In the genomic region with DNA sequence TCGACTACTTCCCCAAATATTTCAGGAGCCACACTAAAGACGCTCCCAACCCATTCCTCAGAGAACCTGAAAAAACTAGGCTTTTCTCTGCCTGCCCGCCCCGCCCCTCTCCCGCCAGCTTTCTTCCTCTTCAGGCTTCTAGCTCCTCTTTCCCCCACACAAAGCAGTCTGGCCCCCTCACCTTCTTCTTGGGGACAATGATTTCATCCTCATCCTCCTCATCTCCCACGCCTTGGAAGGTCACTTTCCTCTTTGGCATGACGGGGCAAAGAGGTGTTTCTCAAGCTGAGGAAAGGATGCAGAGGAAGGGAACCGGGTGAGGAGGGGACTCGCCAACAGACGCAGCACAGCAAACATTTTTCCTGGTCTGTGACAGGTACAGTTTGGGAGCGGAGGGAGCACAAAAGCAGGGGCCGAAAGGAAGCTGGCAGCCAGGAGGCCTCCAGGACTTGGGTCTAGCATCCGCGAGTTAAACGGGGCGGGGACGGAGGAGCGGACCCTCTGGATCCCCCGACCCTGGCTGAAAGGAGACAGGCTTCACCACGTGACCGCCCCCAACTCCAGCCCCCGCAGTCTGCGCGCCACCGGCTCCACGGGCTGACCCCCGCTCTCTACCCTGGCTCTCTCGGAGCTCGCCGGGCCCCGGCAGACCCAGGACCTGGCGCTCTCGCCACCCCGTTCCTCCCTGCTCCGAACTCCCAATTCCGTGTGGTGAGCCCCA, we compare ENCODE assay signal across 8 cellular contexts. TPM values are rescaled to one million over a fixed set of nuclear protein-coding genes. Genes with fewer than 3 reads are reported as not detected.
DNase-seq lines count a peak whose midpoint lies in the region; ATAC-seq, FAIRE-seq and TF ChIP-seq lines count a peak whose summit lies in the region.

No MANE protein-coding gene starts in this region.

- TF ChIP-seq EP300 in upper lobe of left lung (IDR thresholded peaks at IDR 0.05), result no peak

- H3K4me1 ChIP-seq in lower lobe of right lung, result peaks cover 44% of the 10 kb centered on the region
- H3K4me1 ChIP-seq in upper lobe of left lung, result peaks cover 42 to 54% (median 43%) of the 10 kb centered on the region in 4 donors

- intact Hi-C loops in lower lobe of right lung (cut with DNase I), result no loop called here

- 3% methylated on average over 22 to 29 of the region's 36 CpGs for WGBS in upper lobe of left lung, 2 donors

- no peak for DNase-seq in activated CD4-positive, CD25-positive, alpha-beta regulatory T cell treated with anti-CD3 and anti-CD28 coated beads, Interleukin-2, amount 50 U/mL, for 72 hours
- DNase-seq in KG1 (lab: John Stamatoyannopoulos, UW) (peak; percentile 81), bronchial epithelial cell (ENCODE audit: low read depth) (no peak), lower lobe of right lung (peak; percentile 63), upper lobe of left lung (no peak), occipital lobe (lab: John Stamatoyannopoulos, UW) (no peak), NCI-H2227 treated with DMSO at 0.1 percent for 48 hours (lab: John Stamatoyannopoulos, UW) (no peak)

- no peak for TF ChIP-seq POLR2A in upper lobe of left lung (IDR thresholded peaks at IDR 0.05)

- peak overlapping the region; percentile 96 for H3K27ac ChIP-seq in lower lobe of right lung
- H3K27ac ChIP-seq in upper lobe of left lung, result peak overlapping the region; percentile 93 to 97 (median 96)

- peaks cover 20% of the 10 kb centered on the region for H3K36me3 ChIP-seq in bronchial epithelial cell (ENCODE audit: control insufficient read depth, insufficient read depth, low read length)
- peaks cover 67% of the 10 kb centered on the region for H3K36me3 ChIP-seq in lower lobe of right lung
- peaks cover 25 to 71% (median 59%) of the 10 kb centered on the region in 4 donors for H3K36me3 ChIP-seq in upper lobe of left lung

- ATAC-seq in activated CD4-positive, CD25-positive, alpha-beta regulatory T cell treated with anti-CD3 and anti-CD28 coated beads, Interleukin-2, amount 50 U/mL, for 24 hours, result peak; percentile 29 to 33
- ATAC-seq in lower lobe of right lung (peak; percentile 45 to 52), upper lobe of left lung (ENCODE audit: low FRiP score in 2 of 2) (peak; percentile 50 to 56)

- no peaks in the 10 kb centered on the region for H3K9me3 ChIP-seq in lower lobe of right lung
- H3K9me3 ChIP-seq in upper lobe of left lung, result no peaks in the 10 kb centered on the region

- no peaks in the 10 kb centered on the region for H3K27me3 ChIP-seq in bronchial epithelial cell (ENCODE audit: control insufficient read depth, insufficient read depth, low read length)
- H3K27me3 ChIP-seq in lower lobe of right lung (ENCODE audit: low read depth), result no peaks in the 10 kb centered on the region
- no peaks in the 10 kb centered on the region for H3K27me3 ChIP-seq in upper lobe of left lung

- no peak for FAIRE-seq in bronchial epithelial cell (lab: Jason Lieb, UNC)

- peak overlapping the region; percentile 90 for H3K4me3 ChIP-seq in bronchial epithelial cell (ENCODE audit: low read depth, low read length)
- H3K4me3 ChIP-seq in lower lobe of right lung, result peak overlapping the region; percentile 96
- peak overlapping the region; percentile 66 to 99 (median 82) for H3K4me3 ChIP-seq in upper lobe of left lung

- TF ChIP-seq CTCF in bronchial epithelial cell (IDR thresholded peaks at IDR 0.05; ENCODE audit: insufficient read depth, low read length, severe bottlenecking) (no peak), lower lobe of right lung (IDR thresholded peaks at IDR 0.05) (no peak), upper lobe of left lung (IDR thresholded peaks at IDR 0.05) (peak in 2 of 6 experiments; percentile 9 to 20)

RNA-seq across cellular contexts. Expression of a gene that starts 0.5 kb away (rescaled TPM):
- total RNA-seq in bronchial epithelial cell (37.6 and 39.8 TPM in 2 replicates), lower lobe of right lung (52.3 TPM), upper lobe of left lung (10 to 100 TPM; 24.2 to 63.7 (median 38.8) TPM), occipital lobe (39.8 TPM)

RNA-seq across cellular contexts. Expression of a gene that starts 15.7 kb away (rescaled TPM):
- total RNA-seq in bronchial epithelial cell (13.7 and 15.6 TPM in 2 replicates), lower lobe of right lung (36.9 TPM), upper lobe of left lung (10 to 100 TPM; 31.1 to 71.2 (median 40.3) TPM), occipital lobe (25.6 TPM)

RNA-seq across cellular contexts. Expression of a gene that starts 20.0 kb away (rescaled TPM):
- total RNA-seq in bronchial epithelial cell (not detected in 2 replicates), lower lobe of right lung (not detected), upper lobe of left lung (1 to 10 TPM in 1 of 6 donors, not detected in 5; 1.6 TPM), occipital lobe (6.1 TPM)

RNA-seq across cellular contexts. Expression of a gene that starts 27.8 kb away (rescaled TPM):
- under 0.01 TPM in 1 of 2 replicates, not detected in the other for total RNA-seq in bronchial epithelial cell
- 6.0 TPM for total RNA-seq in lower lobe of right lung
- 10 to 100 TPM in 1 of 6 donors, 1 to 10 TPM in 5; 3.5 to 13.6 (median 7.1) TPM for total RNA-seq in upper lobe of left lung
- total RNA-seq in occipital lobe, result under 0.01 TPM

RNA-seq across cellular contexts. Expression of a gene that starts 40.6 kb away (rescaled TPM):
- 11.4 and 12.9 TPM in 2 replicates for total RNA-seq in bronchial epithelial cell
- 6.2 TPM for total RNA-seq in lower lobe of right lung
- total RNA-seq in upper lobe of left lung, result 10 to 100 TPM in 3 of 6 donors, 1 to 10 TPM in 3; 6.8 to 29.2 (median 10.9) TPM
- 32.0 TPM for total RNA-seq in occipital lobe

Comparison
In these comparisons a context has a peak if more than half of its experiments do, and no peak if none do; other contexts are left out.
1. DNase-seq: peak in KG1 (single experiment) and lower lobe of right lung (single experiment); none in activated CD4-positive, CD25-positive, alpha-beta regulatory T cell treated with anti-CD3 and anti-CD28 coated beads, Interleukin-2, amount 50 U/mL, for 72 hours (single experiment), bronchial epithelial cell (single experiment), upper lobe of left lung (0 of 2), occipital lobe (single experiment) and NCI-H2227 treated with DMSO at 0.1 percent for 48 hours (single experiment).
2. Peak in every context shown above with its lines, with median percentiles within 50 percentile points of each other: ATAC-seq and H3K4me3 ChIP-seq.